28 cellular contexts compared by ENCODE assay signal in genomic region chr19:30539315-30539714, GRCh38.
"Had no signal": no experiment of that assay in that cellular context is flagged by ENCODE, and none has a peak within 500 bp of the region (broad histone marks: within the 10 kb centered on the region; RNA-seq: fewer than 3 reads in every experiment).

No MANE protein-coding gene starts in this region.

- H3K27ac Mint-ChIP-seq: naive thymus-derived CD8-positive, alpha-beta T cell; natural killer cell treated with Interleukin-12 subunit alpha and Interleukin-12 subunit beta and Interleukin-15 and Interleukin-18, amount 100 ng/mL, for 72 hours; nephron progenitor cell; neural progenitor cell; stimulated activated effector memory CD8-positive, alpha-beta T cell treated with anti-CD3 and anti-CD28 coated beads, Interleukin-12 subunit alpha, Interleukin-12 subunit beta, amount 100 ng/mL, for 72 hours; stimulated activated naive B cell treated with anti-CD40 and anti-IgM and Interleukin-4, amounts not matched to agents 10 μg/mL and 1 μg/mL and 100 μg/mL, for 72 hours; stimulated activated naive CD8-positive, alpha-beta T cell treated with anti-CD3 and anti-CD28 coated beads, Interleukin-15, Interleukin-2, amounts not matched to agents 100 ng/mL and 50 ng/mL, for 24 hours had no signal

- H3K36me3 Mint-ChIP-seq: naive thymus-derived CD8-positive, alpha-beta T cell; natural killer cell treated with Interleukin-12 subunit alpha and Interleukin-12 subunit beta and Interleukin-15 and Interleukin-18, amount 100 ng/mL, for 72 hours; stimulated activated effector memory CD8-positive, alpha-beta T cell treated with anti-CD3 and anti-CD28 coated beads, Interleukin-12 subunit alpha, Interleukin-12 subunit beta, amount 100 ng/mL, for 72 hours; stimulated activated naive B cell treated with anti-CD40 and anti-IgM and Interleukin-4, amounts not matched to agents 10 μg/mL and 1 μg/mL and 100 μg/mL, for 72 hours had no signal

- H3K27me3 Mint-ChIP-seq: stimulated activated naive CD8-positive, alpha-beta T cell treated with anti-CD3 and anti-CD28 coated beads, Interleukin-15, Interleukin-2, amounts not matched to agents 100 ng/mL and 50 ng/mL, for 24 hours had no signal

- ATAC-seq: naive thymus-derived CD8-positive, alpha-beta T cell; natural killer cell treated with Interleukin-12 subunit alpha and Interleukin-12 subunit beta and Interleukin-15 and Interleukin-18, amount 100 ng/mL, for 72 hours; pancreas; right lobe of liver; stimulated activated effector memory CD8-positive, alpha-beta T cell treated with anti-CD3 and anti-CD28 coated beads, Interleukin-12 subunit alpha, Interleukin-12 subunit beta, amount 100 ng/mL, for 72 hours; stimulated activated naive B cell treated with anti-CD40 and anti-IgM and Interleukin-4, amounts not matched to agents 10 μg/mL and 1 μg/mL and 100 μg/mL, for 72 hours had no signal

- H3K4me2 ChIP-seq: neural progenitor cell had no signal

- H3K9me3 ChIP-seq: neutrophil, pancreas, prostate gland, right atrium auricular region, right lobe of liver, sigmoid colon, stomach, thoracic aorta, thyroid gland, upper lobe of left lung, vagina had no signal

- H3K4me3 ChIP-seq: neural progenitor cell, pancreas, prostate gland, right atrium auricular region, right lobe of liver, sigmoid colon, stomach, thoracic aorta, thyroid gland, tibial nerve, upper lobe of left lung, vagina had no signal

- DNase-seq: naive thymus-derived CD8-positive, alpha-beta T cell; nephron progenitor cell; nucleus accumbens; pancreas; retina; right lobe of liver; sigmoid colon; small intestine; stimulated activated CD4-positive, alpha-beta T cell treated with anti-CD3 and anti-CD28 coated beads, Interleukin-15, amount 100 ng/mL, for 24 hours; stimulated activated CD4-positive, alpha-beta T cell treated with anti-CD3 and anti-CD28 coated beads, Interleukin-2, amount 100 ng/mL, for 24 hours; stimulated activated CD4-positive, alpha-beta T cell treated with anti-CD3 and anti-CD28 coated beads, Interleukin-2, amount 100 ng/mL, for 48 hours; stimulated activated CD4-positive, alpha-beta T cell treated with anti-CD3 and anti-CD28 coated beads, Interleukin-4, amount 100 ng/mL, for 24 hours; stimulated activated naive B cell treated with anti-CD40 and anti-IgM and Interleukin-4, amounts not matched to agents 10 μg/mL and 1 μg/mL and 100 μg/mL, for 72 hours; stimulated activated naive CD4-positive, alpha-beta T cell treated with Interleukin-2 at 50 U/mL for 16 hours; stomach; thyroid gland; trophoblast cell; upper lobe of left lung had no signal

- H3K4me3 Mint-ChIP-seq: naive thymus-derived CD8-positive, alpha-beta T cell; natural killer cell treated with Interleukin-12 subunit alpha and Interleukin-12 subunit beta and Interleukin-15 and Interleukin-18, amount 100 ng/mL, for 72 hours; nephron progenitor cell; neural progenitor cell; stimulated activated effector memory CD8-positive, alpha-beta T cell treated with anti-CD3 and anti-CD28 coated beads, Interleukin-12 subunit alpha, Interleukin-12 subunit beta, amount 100 ng/mL, for 72 hours; stimulated activated naive B cell treated with anti-CD40 and anti-IgM and Interleukin-4, amounts not matched to agents 10 μg/mL and 1 μg/mL and 100 μg/mL, for 72 hours; stimulated activated naive CD8-positive, alpha-beta T cell treated with anti-CD3 and anti-CD28 coated beads, Interleukin-15, Interleukin-2, amounts not matched to agents 100 ng/mL and 50 ng/mL, for 24 hours had no signal

- H3K27me3 ChIP-seq: neural progenitor cell, neutrophil, pancreas, right atrium auricular region, right lobe of liver, thyroid gland, tibial nerve, upper lobe of left lung, vagina had no signal

- H3K4me1 ChIP-seq: neural progenitor cell, pancreas, prostate gland, right atrium auricular region, right lobe of liver, sigmoid colon, stomach, thyroid gland, tibial nerve, upper lobe of left lung, vagina had no signal

- H3K9me3 Mint-ChIP-seq: natural killer cell treated with Interleukin-12 subunit alpha and Interleukin-12 subunit beta and Interleukin-15 and Interleukin-18, amount 100 ng/mL, for 72 hours; stimulated activated naive CD8-positive, alpha-beta T cell treated with anti-CD3 and anti-CD28 coated beads, Interleukin-15, Interleukin-2, amounts not matched to agents 100 ng/mL and 50 ng/mL, for 24 hours had no signal

- H3K4me1 Mint-ChIP-seq: naive thymus-derived CD8-positive, alpha-beta T cell; stimulated activated effector memory CD8-positive, alpha-beta T cell treated with anti-CD3 and anti-CD28 coated beads, Interleukin-12 subunit alpha, Interleukin-12 subunit beta, amount 100 ng/mL, for 72 hours; stimulated activated naive B cell treated with anti-CD40 and anti-IgM and Interleukin-4, amounts not matched to agents 10 μg/mL and 1 μg/mL and 100 μg/mL, for 72 hours had no signal

- H2AFZ ChIP-seq: neural progenitor cell had no signal

- H3K36me3 ChIP-seq: neural progenitor cell, neutrophil, pancreas, prostate gland, right atrium auricular region, right lobe of liver, sigmoid colon, stomach, thoracic aorta, thyroid gland, upper lobe of left lung, vagina had no signal

- H3K9ac ChIP-seq: neural progenitor cell had no signal

- H3K27ac ChIP-seq: neural progenitor cell, neutrophil, pancreas, prostate gland, right atrium auricular region, right lobe of liver, sigmoid colon, stomach, thoracic aorta, thyroid gland, tibial nerve, upper lobe of left lung, vagina had no signal
